25 cellular contexts compared by ENCODE assay signal in the genomic region with DNA sequence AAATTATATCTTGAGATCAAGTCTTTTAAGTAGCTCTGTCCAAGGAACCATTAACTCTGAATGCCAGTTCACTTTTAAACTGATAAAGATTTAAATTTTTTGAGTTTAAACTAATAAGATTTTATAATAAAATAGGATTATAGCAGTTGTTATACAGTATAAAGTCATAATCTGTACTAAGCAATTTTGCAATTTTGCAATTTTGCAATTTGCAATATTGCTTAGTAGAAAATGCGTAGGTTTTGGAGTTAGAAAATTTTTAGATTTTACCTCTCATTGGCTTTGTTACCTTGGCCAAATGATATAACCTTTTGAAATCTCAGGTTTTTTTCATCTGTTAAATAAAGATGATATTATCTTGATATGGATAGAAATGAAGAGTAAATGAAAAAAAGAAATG. TPM values are rescaled to one million over a fixed set of nuclear protein-coding genes. Genes with fewer than 3 reads are reported as not detected.
DNase-seq lines count a peak whose midpoint lies in the region; ATAC-seq, FAIRE-seq and TF ChIP-seq lines count a peak whose summit lies in the region.
"Had no signal": no experiment of that assay in that cellular context is flagged by ENCODE, and none has a peak within 500 bp of the region (broad histone marks: within the 10 kb centered on the region; RNA-seq: fewer than 3 reads in every experiment).

No MANE protein-coding gene starts in this region.

- no peaks in the 10 kb centered on the region for H3K79me2 ChIP-seq in K562 (ENCODE audit: control insufficient read depth, insufficient read depth, low read length)

- POLR2A ChIA-PET in A549 (lab: Yijun Ruan, JAX) = no interaction called here
- POLR2A ChIA-PET in K562 (lab: Yijun Ruan, JAX) = interaction anchor here (1.3 kb wide), 1 partner anchor 12 kb away, joined by 3 read pairs; no protein-coding TSS in a partner anchor

- DNase-seq in A549 (ENCODE audit: low read depth in 1 of 2, low spot score in 1 of 2) = no peak
- DNase-seq in K562 (ENCODE audit: extremely low read depth in 1 of 4, low spot score in 3 of 4) = no peak
- DNase-seq in small intestine = no peak
- DNase-seq in mesenteric fat pad (ENCODE audit: low spot score) = no peak
- no peak for DNase-seq in NCI-H510A treated with DMSO at 0.1 percent for 48 hours (lab: John Stamatoyannopoulos, UW)
- DNase-seq: 8988T; ACHN; BE2C; C1 segment of cervical spinal cord; CD4-positive, alpha-beta memory T cell; CD4-positive, CD25-positive, alpha-beta regulatory T cell; CD8-positive, alpha-beta memory T cell; COR-L47; DMS 273 treated with DMSO at 0.1 percent for 48 hours; DMS153; DMS53; DMS79; DND-41; EL; GDM1 had no signal

- no TSS peak for BruUV-seq in K562 (replicated peaks; lab: Mats Ljungman, UMichigan)

- no peak overlapping the region for H2AFZ ChIP-seq in K562 (ENCODE audit: low read depth, low read length)

- H3K27me3 ChIP-seq in K562 (ENCODE audit: control insufficient read depth in 2 of 2, insufficient read depth in 2 of 2, low read length in 2 of 2) (no peaks in the 10 kb centered on the region), small intestine (ENCODE audit: control insufficient read depth in 2 of 2, insufficient read depth in 2 of 2, low read length in 2 of 2) (no peaks in the 10 kb centered on the region)
- H3K27me3 ChIP-seq: BE2C, BLaER1 had no signal

- peak; percentile 46 for FAIRE-seq in A204.1 (lab: Jason Lieb, UNC)
- FAIRE-seq in A549 (lab: Jason Lieb, UNC) = no peak
- FAIRE-seq in K562 (lab: Jason Lieb, UNC) = no peak
- peak; percentile 33 for FAIRE-seq in small intestine (lab: Jason Lieb, UNC)
- FAIRE-seq: GM12878, GM12892 had no signal

- H3K9me3 ChIP-seq in A549 = no peaks in the 10 kb centered on the region
- no peaks in the 10 kb centered on the region for H3K9me3 ChIP-seq in K562 (replicated peaks; ENCODE audit: control insufficient read depth, insufficient read depth, low read depth, low read length)
- no peaks in the 10 kb centered on the region for H3K9me3 ChIP-seq in small intestine (ENCODE audit: control insufficient read depth, low read depth)
- H3K9me3 ChIP-seq: BE2C, BLaER1 had no signal

- H3K4me1 ChIP-seq in A549 (no peaks in the 10 kb centered on the region), K562 (replicated peaks in 1 of 2; ENCODE audit: control insufficient read depth in 2 of 2, insufficient read depth in 2 of 2, low read length in 2 of 2) (0 out of 5 replicates have a peak, but pooled peaks cover 0 to 2% of the 10 kb centered on the region in 2 experiments), small intestine (ENCODE audit: control insufficient read depth in 2 of 2, insufficient read depth in 1 of 2, low read depth in 1 of 2, low read length in 1 of 2) (no peaks in the 10 kb centered on the region)
- H3K4me1 ChIP-seq: BE2C had no signal

- no peaks in the 10 kb centered on the region for H4K20me1 ChIP-seq in K562 (replicated peaks; ENCODE audit: control insufficient read depth, insufficient read depth, low read length)
- H4K20me1 ChIP-seq: BLaER1 had no signal

- intact Hi-C loops in K562 (cut with micrococcal nuclease) = no loop called here

- H3K9ac ChIP-seq in K562 (ENCODE audit: insufficient read depth in 1 of 2, low read depth in 2 of 2, low read length in 2 of 2) = no peak overlapping the region
- H3K9ac ChIP-seq: BLaER1 had no signal

- peaks cover 77% of the 10 kb centered on the region for H3K36me3 ChIP-seq in K562 (ENCODE audit: control insufficient read depth, insufficient read depth, low read length)
- no peaks in the 10 kb centered on the region for H3K36me3 ChIP-seq in small intestine (ENCODE audit: control insufficient read depth in 2 of 2, insufficient read depth in 2 of 2, low read length in 2 of 2)
- H3K36me3 ChIP-seq: BE2C had no signal

- no peaks in the 10 kb centered on the region for H3K9me1 ChIP-seq in K562 (ENCODE audit: control insufficient read depth, insufficient read depth, low read length)

- H3K27ac ChIP-seq in A549 = no peak overlapping the region
- H3K27ac ChIP-seq in K562 (ENCODE audit: extremely low read depth, low read depth, low read length) = no peak overlapping the region
- no peak overlapping the region for H3K27ac ChIP-seq in small intestine (ENCODE audit: low read depth in 1 of 2, low read length in 1 of 2)
- H3K27ac ChIP-seq: BLaER1 had no signal

- TF ChIP-seq CTCF in A549 (IDR thresholded peaks at IDR 0.05) = no peak
- TF ChIP-seq CTCF in K562 (IDR thresholded peaks at IDR 0.05 in 2 of 3, conservative IDR thresholded peaks at IDR 0.05 in 1 of 3; ENCODE audit: insufficient read depth in 2 of 3, low read depth in 1 of 3, low read length in 3 of 3) = no peak

- H3K4me3 ChIP-seq in A549 (no peak overlapping the region), K562 (no peak overlapping the region), small intestine (ENCODE audit: low read depth in 1 of 2, low read length in 2 of 2) (no peak overlapping the region)
- H3K4me3 ChIP-seq: BLaER1, GM12878 had no signal

- CTCF ChIA-PET in A549 (lab: Yijun Ruan, JAX) = no interaction called here
- CTCF ChIA-PET in K562 (lab: Yijun Ruan, JAX; ENCODE audit: low intra/inter-chr PET ratio) = no interaction called here

- TF ChIP-seq RAD21 in A549 (conservative IDR thresholded peaks at IDR 0.05 in 1 of 2, IDR thresholded peaks at IDR 0.05 in 1 of 2) = no peak
- no peak for TF ChIP-seq RAD21 in K562 (CRISPR knock-in tag; conservative IDR thresholded peaks at IDR 0.05 in 1 of 2, IDR thresholded peaks at IDR 0.05 in 1 of 2)

- ATAC-seq in A549 (no peak), K562 (no peak), esophagus mucosa (no peak)
- ATAC-seq: GM12878 had no signal

- H3K4me2 ChIP-seq in A549 (no peak overlapping the region), K562 (ENCODE audit: insufficient read depth, low read length) (no peak overlapping the region)
- H3K4me2 ChIP-seq: BLaER1 had no signal

- no peak for TF ChIP-seq POLR2A in A549 (IDR thresholded peaks at IDR 0.05; ENCODE audit: low read length)
- TF ChIP-seq POLR2A in K562 (conservative IDR thresholded peaks at IDR 0.05) = no peak

- TF ChIP-seq EP300 in A549 (IDR thresholded peaks at IDR 0.05) (no peak), K562 (IDR thresholded peaks at IDR 0.05; ENCODE audit: low read length) (no peak)

- in situ Hi-C loops in K562 (cut with MboI) = no loop called here

- 94% methylated on average over 1 of the region's 1 CpG for WGBS in A549 (ENCODE audit: missing lambda C conversion rate)
- 100% methylated on average over 1 of the region's 1 CpG for WGBS in K562 (ENCODE audit: insufficient coverage, low coverage, missing lambda C conversion rate)
- WGBS in small intestine, 3 donors = 95 to 100% (median 98%) methylated on average over 1 of the region's 1 CpG

RNA-seq across cellular contexts. Expression of gene CCDC18, which starts 13.7 kb away (rescaled TPM):
- polyA plus RNA-seq in A549 (2011; rRNA removed) (4.6 and 9.8 TPM in 2 replicates), A549 (2017; fragmentation: RNase III; extraction: RNeasy Plus Mini Kit Qiagen cat#74134 plus additional on column Dnase treatment) (8.5 to 10.3 TPM (median 10.0 TPM) in 3 replicates), K562 (2011; rRNA removed) (21.1 and 22.2 TPM in 2 replicates), K562 (2014; fragmentation: Illumina TruSeq; extraction: Trizol) (23.4 and 24.3 TPM in 2 replicates), K562 (2014; fragmentation: Nextera tagmentation; extraction: Ambion mirVana) (10 to 100 TPM; 19.5 to 24.6 TPM), K562 (2014; rRNA removed) (20.2 and 24.7 TPM in 2 replicates), small intestine (1 to 10 TPM; 1.4 to 5.4 (median 3.1) TPM)
- 1.5 and 2.0 TPM in 2 replicates for polyA plus RNA-seq in A549 (2012; cell fraction: cytosol; rRNA removed)
- polyA plus RNA-seq in A549 (2012; cell fraction: nucleus; rRNA removed) = 1.7 and 1.8 TPM in 2 replicates
- polyA minus RNA-seq in A549 (2011; rRNA and poly(A)+ RNA removed) = 1.6 and 3.1 TPM in 2 replicates
- 8.1 and 57.0 TPM in 2 replicates for total RNA-seq in K562 (2011; cell fraction: chromatin; rRNA removed; ENCODE audit: low replicate concordance)
- 4.2 and 9.7 TPM in 2 replicates for total RNA-seq in K562 (2011; cell fraction: nucleolus; rRNA removed)
- 9.6 and 14.3 TPM in 2 replicates for total RNA-seq in K562 (2011; cell fraction: nucleoplasm; rRNA removed)
- total RNA-seq in K562 (2014; rRNA removed) (14.7 and 21.6 TPM in 2 replicates), K562 (2014; rRNA removed; fragmentation: Illumina TruSeq; extraction: Trizol) (29.5 and 35.9 TPM in 2 replicates), K562 (2015; rRNA removed; fragmentation: Illumina TruSeq; extraction: Trizol) (29.7 and 34.2 TPM in 2 replicates), K562 (2021) (20.4 TPM in 2 replicates), mesenteric fat pad (6.9 TPM), esophagus mucosa (4.3 TPM)
- polyA plus RNA-seq in K562 (2011; cell fraction: cytosol; rRNA removed) = 1.9 and 4.5 TPM in 2 replicates
- 15.4 and 24.3 TPM in 2 replicates for polyA plus RNA-seq in K562 (2011; cell fraction: nucleus; rRNA removed)
- 22.2 and 25.5 TPM in 2 replicates for polyA plus RNA-seq in K562 (2012)
- 25.3 and 42.5 TPM in 2 replicates for polyA minus RNA-seq in K562 (2011; rRNA and poly(A)+ RNA removed)
- polyA minus RNA-seq in K562 (2011; cell fraction: cytosol; rRNA and poly(A)+ RNA removed) = 12.2 and 14.1 TPM in 2 replicates
- polyA minus RNA-seq in K562 (2011; cell fraction: nucleus; rRNA and poly(A)+ RNA removed) = 11.0 and 25.7 TPM in 2 replicates

RNA-seq across cellular contexts. Expression of gene TMED5, which starts 14.0 kb away (rescaled TPM):
- polyA plus RNA-seq in A549 (2011; rRNA removed) (58.0 and 70.7 TPM in 2 replicates), A549 (2017; fragmentation: RNase III; extraction: RNeasy Plus Mini Kit Qiagen cat#74134 plus additional on column Dnase treatment) (38.1 to 44.5 TPM (median 40.4 TPM) in 3 replicates), K562 (2011; rRNA removed) (53.5 and 71.3 TPM in 2 replicates), K562 (2014; fragmentation: Illumina TruSeq; extraction: Trizol) (60.9 and 63.5 TPM in 2 replicates), K562 (2014; fragmentation: Nextera tagmentation; extraction: Ambion mirVana) (10 to 100 TPM; 28.7 to 43.9 TPM), K562 (2014; rRNA removed) (70.0 and 71.9 TPM in 2 replicates), small intestine (10 to 100 TPM in 1 of 3 donors, 1 to 10 TPM in 2; 8.9 to 26.8 (median 9.5) TPM)
- 14.8 and 17.4 TPM in 2 replicates for polyA plus RNA-seq in A549 (2012; cell fraction: cytosol; rRNA removed)
- polyA plus RNA-seq in A549 (2012; cell fraction: nucleus; rRNA removed) = 9.2 and 9.3 TPM in 2 replicates
- polyA minus RNA-seq in A549 (2011; rRNA and poly(A)+ RNA removed) = 15.2 and 16.2 TPM in 2 replicates
- total RNA-seq in K562 (2011; cell fraction: chromatin; rRNA removed; ENCODE audit: low replicate concordance) = 40.9 and 83.3 TPM in 2 replicates
- 32.5 and 42.5 TPM in 2 replicates for total RNA-seq in K562 (2011; cell fraction: nucleolus; rRNA removed)
- 60.3 and 83.3 TPM in 2 replicates for total RNA-seq in K562 (2011; cell fraction: nucleoplasm; rRNA removed)
- total RNA-seq in K562 (2014; rRNA removed) (64.2 and 87.1 TPM in 2 replicates), K562 (2014; rRNA removed; fragmentation: Illumina TruSeq; extraction: Trizol) (67.2 and 76.3 TPM in 2 replicates), K562 (2015; rRNA removed; fragmentation: Illumina TruSeq; extraction: Trizol) (75.9 and 83.7 TPM in 2 replicates), K562 (2021) (68.1 and 74.5 TPM in 2 replicates), mesenteric fat pad (109 TPM), esophagus mucosa (21.8 TPM)
- 31.2 and 37.7 TPM in 2 replicates for polyA plus RNA-seq in K562 (2011; cell fraction: cytosol; rRNA removed)
- 22.2 and 24.8 TPM in 2 replicates for polyA plus RNA-seq in K562 (2011; cell fraction: nucleus; rRNA removed)
- 47.8 and 59.5 TPM in 2 replicates for polyA plus RNA-seq in K562 (2012)
- polyA minus RNA-seq in K562 (2011; rRNA and poly(A)+ RNA removed) = 66.2 and 73.9 TPM in 2 replicates
- 73.0 and 84.8 TPM in 2 replicates for polyA minus RNA-seq in K562 (2011; cell fraction: cytosol; rRNA and poly(A)+ RNA removed)
- polyA minus RNA-seq in K562 (2011; cell fraction: nucleus; rRNA and poly(A)+ RNA removed) = 23.7 and 32.3 TPM in 2 replicates
